7 cellular contexts compared by ENCODE assay signal in genomic region chr3:128864851-128865763, GRCh38. TPM values are rescaled to one million over a fixed set of nuclear protein-coding genes. Genes with fewer than 3 reads are reported as not detected.
A peak's percentile ranks its signal among the peaks of the same experiment; 100 is the strongest.
DNase-seq lines count a peak whose midpoint lies in the region; TF ChIP-seq lines count a peak whose summit lies in the region.
"Not testable (repeated sequence)": the region's sequence is repeated elsewhere in the genome, so short reads cannot be mapped to it uniquely, and the experiment has no call there.

No MANE protein-coding gene starts in this region.

- not testable (repeated sequence) for H3K79me2 ChIP-seq in SK-N-SH (ENCODE audit: insufficient read depth); osteoblast (ENCODE audit: insufficient read depth, low read length)

- not testable (repeated sequence) for H3K9me3 ChIP-seq in SK-N-SH; osteoblast (ENCODE audit: low read depth, low read length)

- not testable (repeated sequence) for TF ChIP-seq RAD21 in SK-N-SH (IDR thresholded peaks at IDR 0.05; ENCODE audit: low read length)

- not testable (repeated sequence) for H3K4me3 ChIP-seq in NB4 (ENCODE audit: low read depth, low read length); SK-N-SH (ENCODE audit: low read depth in 2 of 2, low read length in 1 of 2); brain microvascular endothelial cell (ENCODE audit: low read depth, low read length); fibroblast of mammary gland (ENCODE audit: control insufficient read depth, low read depth, low read length); osteoblast (ENCODE audit: insufficient read depth, low read length)

- H3K27me3 ChIP-seq in SK-N-SH (ENCODE audit: insufficient read depth); brain microvascular endothelial cell (replicated peaks); osteoblast (ENCODE audit: insufficient read depth, low read length): not testable (repeated sequence)

- WGBS in SK-N-SH (ENCODE audit: low lambda C conversion rate) = 60% methylated on average over 17 of the region's 24 CpGs

- POLR2A ChIA-PET in SK-N-SH (lab: Yijun Ruan, JAX) = interaction anchor here (0.8 kb wide), 1 partner anchor 185 kb away, joined by 3 read pairs; no protein-coding TSS in a partner anchor

- not testable (repeated sequence) for H2AFZ ChIP-seq in SK-N-SH (ENCODE audit: low read depth)
- peak overlapping the region; percentile 65 for H2AFZ ChIP-seq in osteoblast (ENCODE audit: low read length)

- TF ChIP-seq POLR2A in NB4 (IDR thresholded peaks at IDR 0.05; ENCODE audit: extremely low read depth, insufficient read length) = not testable (repeated sequence)

- H3K9ac ChIP-seq in SK-N-SH = not testable (repeated sequence)

- H3K27ac ChIP-seq in SK-N-SH (ENCODE audit: low read depth in 2 of 2, low read length in 1 of 2) = peak overlapping the region in 1 of 2 experiments; percentile 58; a peak in 2 of 4 replicates
- not testable (repeated sequence) for H3K27ac ChIP-seq in brain microvascular endothelial cell; osteoblast (ENCODE audit: low read depth, low read length)

- H3K4me2 ChIP-seq in SK-N-SH = not testable (repeated sequence)
- peak overlapping the region; percentile 17 for H3K4me2 ChIP-seq in osteoblast (ENCODE audit: insufficient read depth, low read length)

- TF ChIP-seq CTCF in NB4 (IDR thresholded peaks at IDR 0.05; ENCODE audit: low read depth, low read length); SK-N-SH (IDR thresholded peaks at IDR 0.05); brain microvascular endothelial cell (IDR thresholded peaks at IDR 0.05; ENCODE audit: low read depth, low read length, missing control alignments); fibroblast of mammary gland (conservative IDR thresholded peaks at IDR 0.05; ENCODE audit: control insufficient read depth, insufficient read depth, low read depth, low read length); osteoblast (IDR thresholded peaks at IDR 0.05; ENCODE audit: extremely low read depth, low read depth, low read length): not testable (repeated sequence)

- CTCF ChIA-PET in SK-N-SH (lab: Yijun Ruan, JAX) = interaction anchor here (1.1 to 2.7 kb wide), 4 partner anchors 11 to 247 kb away, joined by 3 to 13 read pairs (median 4); no protein-coding TSS in a partner anchor

- peak; percentile 22 for DNase-seq in GM03348 (ENCODE audit: low spot score)
- peak; percentile 95 for DNase-seq in NB4 (ENCODE audit: low read depth)
- DNase-seq in SK-N-SH = peak; percentile 51
- DNase-seq in brain microvascular endothelial cell = peak; percentile 67
- DNase-seq in fibroblast of mammary gland (ENCODE audit: low read depth) = peak; percentile 77
- peak; percentile 63 for DNase-seq in islet precursor cell
- DNase-seq in osteoblast (ENCODE audit: insufficient read length, low spot score, missing footprints) = not testable (repeated sequence)

- not testable (repeated sequence) for H3F3A ChIP-seq in SK-N-SH (replicated peaks; ENCODE audit: insufficient read depth)

- not testable (repeated sequence) for H3K36me3 ChIP-seq in SK-N-SH (replicated peaks in 1 of 2; ENCODE audit: control insufficient read depth in 1 of 2, insufficient read depth in 2 of 2, low read length in 1 of 2); brain microvascular endothelial cell (replicated peaks); osteoblast (ENCODE audit: insufficient read depth, low read length)

- in situ Hi-C loops in brain microvascular endothelial cell (cut with HindIII; ENCODE audit: low pct_ligation_motif_present, low sequenced_read_pairs) = not testable (repeated sequence)

- H4K20me1 ChIP-seq in SK-N-SH (ENCODE audit: insufficient read depth); osteoblast (ENCODE audit: insufficient read depth, low read length): not testable (repeated sequence)

- TF ChIP-seq EP300 in SK-N-SH (IDR thresholded peaks at IDR 0.05; ENCODE audit: borderline replicate concordance in 1 of 2, low read depth in 1 of 2, low read length in 1 of 2) = not testable (repeated sequence)

- not testable (repeated sequence) for H3K9me2 ChIP-seq in SK-N-SH

- peaks cover 0 to 16% of the 10 kb centered on the region in 2 experiments; a peak in 1 of 4 replicates for H3K4me1 ChIP-seq in SK-N-SH (ENCODE audit: control insufficient read depth in 1 of 2, insufficient read depth in 2 of 2, low read depth in 1 of 2, low read length in 1 of 2)
- not testable (repeated sequence) for H3K4me1 ChIP-seq in osteoblast (ENCODE audit: insufficient read depth, low read length)

TF ChIP-seq in SK-N-SH, 30 proteins besides CTCF, POLR2A, EP300 and RAD21:
- peak; percentile 33; the same call in 1 of the 2 replicates for TF ChIP-seq MXI1 (IDR thresholded peaks at IDR 0.05; ENCODE audit: low read depth, low read length)
TF ChIP-seq in SK-N-SH: peak in this region for 1; not testable (repeated sequence) for 29.

RNA-seq across cellular contexts. Expression of gene ACAD9, which starts 14.3 kb away (rescaled TPM):
- polyA plus RNA-seq in SK-N-SH (2012; rRNA removed) = 38.2 and 41.9 TPM in 2 replicates
- 21.3 and 28.1 TPM in 2 replicates for polyA plus RNA-seq in SK-N-SH (2012; cell fraction: cytosol; rRNA removed)
- 95.1 and 120 TPM in 2 replicates for polyA plus RNA-seq in SK-N-SH (2012; cell fraction: nucleus; rRNA removed)
- total RNA-seq in osteoblast = 34.7 and 37.4 TPM in 2 replicates
